ENCODE assay signal across 27 cellular contexts in genomic region chr5:116598871-116599270, GRCh38. TPM values are rescaled to one million over a fixed set of nuclear protein-coding genes. Genes with fewer than 3 reads are reported as not detected.
"Had no signal": no experiment of that assay in that cellular context is flagged by ENCODE, and none has a peak within 500 bp of the region (broad histone marks: within the 10 kb centered on the region; RNA-seq: fewer than 3 reads in every experiment).

No MANE protein-coding gene starts in this region.

- ATAC-seq: activated CD8-positive, alpha-beta memory T cell treated with anti-CD3 and anti-CD28 coated beads, Interleukin-2, amount 10 ng/mL, durations not matched to agents 7 days and 5 days; activated CD8-positive, alpha-beta T cell treated with anti-CD3 and anti-CD28 coated beads, Interleukin-2, amount 10 ng/mL, durations not matched to agents 7 days and 5 days had no signal

- DNase-seq: activated B cell treated with CpG ODN at 0.5 μM for 24 hours; activated CD4-positive, alpha-beta memory T cell treated with anti-CD3 and anti-CD28 coated beads, Interleukin-2, amount 10 ng/mL, durations not matched to agents 7 days and 5 days; activated CD4-positive, alpha-beta T cell treated with anti-CD3 and anti-CD28 coated beads for 4 hours; activated CD4-positive, alpha-beta T cell treated with anti-CD3 and anti-CD28 coated beads, Interleukin-2, amount 10 ng/mL, durations not matched to agents 24 days and 14 days; activated CD4-positive, alpha-beta T cell treated with anti-CD3 and anti-CD28 coated beads, Interleukin-2, amount 50 U/mL, for 48 hours; activated CD4-positive, CD25-positive, alpha-beta regulatory T cell treated with anti-CD3 and anti-CD28 coated beads, Interleukin-2, amount 50 U/mL, for 72 hours; activated CD8-positive, alpha-beta memory T cell treated with anti-CD3 and anti-CD28 coated beads for 24 hours; activated CD8-positive, alpha-beta memory T cell treated with anti-CD3 and anti-CD28 coated beads, Interleukin-2, amount 10 ng/mL, durations not matched to agents 7 days and 5 days; activated CD8-positive, alpha-beta memory T cell treated with anti-CD3 and anti-CD28 coated beads, Interleukin-2, amount 50 U/mL, for 48 hours; activated CD8-positive, alpha-beta T cell treated with anti-CD3 and anti-CD28 coated beads, Interleukin-2, amount 10 ng/mL, durations not matched to agents 7 days and 5 days; activated effector memory CD4-positive, alpha-beta T cell treated with Interleukin-2 at 50 U/mL for 16 hours; activated gamma-delta T cell; activated naive CD4-positive, alpha-beta T cell treated with anti-CD3 and anti-CD28 coated beads, Interleukin-2, amount 10 ng/mL, durations not matched to agents 7 days and 5 days; activated naive CD4-positive, alpha-beta T cell treated with Interleukin-2 at 50 U/mL for 16 hours; activated T-cell treated with anti-CD3 and anti-CD28 coated beads, Interleukin-2, amount 50 U/mL, for 24 hours; activated T-cell treated with anti-CD3 and anti-CD28 coated beads, Interleukin-2, amount 50 U/mL, for 48 hours; amygdala; anterior cingulate cortex; caudate nucleus; cerebellar nuclear complex; T-helper 1 cell; T-helper 2 cell; T-helper 9 cell had no signal

- H3K36me3 ChIP-seq: ascending aorta, cardiac muscle cell had no signal

- H3K4me3 ChIP-seq: ascending aorta, cardiac muscle cell had no signal

- H3K27me3 ChIP-seq: ascending aorta, cardiac muscle cell had no signal

- H3K9me3 ChIP-seq: ascending aorta had no signal

- H3K27ac ChIP-seq: ascending aorta, cardiac muscle cell, VCaP had no signal

RNA-seq across cellular contexts. Expression of gene SEMA6A, which starts 24.2 kb away (rescaled TPM):
- total RNA-seq: activated CD8-positive, alpha-beta T cell treated with anti-CD3 and anti-CD28 coated beads, Interleukin-2, amount 10 ng/mL, durations not matched to agents 7 days and 5 days; activated T-helper 2 cell treated with anti-CD3 and anti-CD28 coated beads, Interferon-gamma antibody, Interleukin-2, Interleukin-4, amounts not matched to agents 10 μg/mL and 5 μg/mL and 100 μg/mL, durations not matched to agents 14 hours and 24 hours and 36 hours had no signal
